Comparison of ENCODE assay signal across 18 cellular contexts in the genomic region with DNA sequence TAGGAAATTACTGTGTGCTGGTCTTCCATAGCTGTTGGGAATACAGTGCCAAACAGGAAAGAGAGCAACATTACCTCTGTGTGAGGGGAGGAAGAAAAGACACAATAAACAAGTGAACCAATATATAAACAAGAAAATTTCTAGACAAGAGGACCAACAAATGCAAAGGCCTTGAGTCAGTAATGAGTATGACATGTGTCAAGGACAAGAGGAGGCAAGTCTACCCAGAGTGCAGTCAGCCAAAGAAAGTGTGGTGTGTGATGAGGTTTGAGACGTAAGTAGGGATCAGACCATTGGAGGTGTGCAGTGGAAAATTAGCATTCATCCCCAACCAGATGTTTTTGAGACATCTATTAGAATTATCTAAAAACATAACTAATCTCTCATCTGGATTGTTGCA.
"Had no signal": no experiment of that assay in that cellular context is flagged by ENCODE, and none has a peak within 500 bp of the region (broad histone marks: within the 10 kb centered on the region; RNA-seq: fewer than 3 reads in every experiment).

No MANE protein-coding gene starts in this region.

- H3K9me3 ChIP-seq: lower lobe of right lung, sigmoid colon had no signal

- ATAC-seq: activated CD4-positive, CD25-positive, alpha-beta regulatory T cell treated with anti-CD3 and anti-CD28 coated beads, Interleukin-2, amount 50 U/mL, for 24 hours; activated naive CD8-positive, alpha-beta T cell treated with anti-CD3 and anti-CD28 coated beads, Interleukin-2, amount 50 U/mL, for 24 hours; activated T-cell treated with anti-CD3 and anti-CD28 coated beads, Interleukin-2, amount 50 U/mL, for 72 hours; lower lobe of right lung; naive thymus-derived CD4-positive, alpha-beta T cell; T-cell had no signal

- FAIRE-seq: keratinocyte had no signal

- DNase-seq: activated CD4-positive, alpha-beta memory T cell treated with anti-CD3 and anti-CD28 coated beads, Interleukin-2, amount 10 ng/mL, durations not matched to agents 7 days and 5 days; activated CD4-positive, alpha-beta T cell treated with anti-CD3 and anti-CD28 coated beads, Interleukin-2, amount 10 ng/mL, durations not matched to agents 24 days and 14 days; activated effector memory CD4-positive, alpha-beta T cell treated with anti-CD3 and anti-CD28 coated beads, Interleukin-2, amount 50 U/mL, for 16 hours; activated naive CD4-positive, alpha-beta T cell treated with anti-CD3 and anti-CD28 coated beads, Interleukin-2, amount 50 U/mL, for 16 hours; activated naive CD8-positive, alpha-beta T cell treated with anti-CD3 and anti-CD28 coated beads, Interleukin-2, amount 50 U/mL, for 24 hours; activated T-cell treated with anti-CD3 and anti-CD28 coated beads, Interleukin-2, amount 50 U/mL, for 72 hours; cortex of kidney; heart right ventricle; lower lobe of right lung; naive thymus-derived CD4-positive, alpha-beta T cell; retina; sigmoid colon; stimulated activated CD4-positive, alpha-beta T cell treated with anti-CD3 and anti-CD28 coated beads, Interleukin-4, amount 100 ng/mL, for 1 hour; stimulated activated naive CD4-positive, alpha-beta T cell; T-cell had no signal

- H3K27me3 ChIP-seq: heart right ventricle, sigmoid colon had no signal

- H3K36me3 ChIP-seq: heart right ventricle, lower lobe of right lung, sigmoid colon had no signal

- H3K27ac ChIP-seq: lower lobe of right lung, sigmoid colon, VCaP had no signal

- H3K4me1 ChIP-seq: heart right ventricle, lower lobe of right lung had no signal

- H3K4me3 ChIP-seq: heart right ventricle, lower lobe of right lung, sigmoid colon had no signal
